Comparison of ENCODE assay signal across 12 cellular contexts in the genomic region with DNA sequence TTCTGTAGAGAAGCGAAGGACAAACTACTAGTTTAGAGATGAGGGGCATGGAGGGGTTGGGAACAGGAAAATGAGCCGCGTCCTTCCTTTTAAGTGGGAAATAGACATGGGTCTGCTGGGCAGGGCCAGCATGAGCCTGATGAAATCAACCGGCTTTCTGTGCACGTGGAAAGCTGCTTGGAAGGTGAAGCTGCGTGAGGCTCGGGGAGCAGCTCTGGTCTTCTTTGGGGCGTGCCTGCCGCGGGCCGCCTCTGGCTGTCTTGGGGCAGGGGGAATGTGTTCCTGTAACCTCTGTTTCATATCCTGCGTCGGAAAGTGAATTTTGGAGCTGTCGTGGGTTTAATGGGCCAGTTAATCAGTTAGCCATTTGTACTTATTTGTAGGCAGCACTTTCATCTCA.
DNase-seq lines count a peak whose midpoint lies in the region; ATAC-seq and TF ChIP-seq lines count a peak whose summit lies in the region.
"Had no signal": no experiment of that assay in that cellular context is flagged by ENCODE, and none has a peak within 500 bp of the region (broad histone marks: within the 10 kb centered on the region; RNA-seq: fewer than 3 reads in every experiment).

No MANE protein-coding gene starts in this region.

- DNase-seq in H7, result peak; percentile 79
- DNase-seq in brain microvascular endothelial cell, result no peak
- DNase-seq in kidney glomerular epithelial cell (lab: John Stamatoyannopoulos, UW), result peak; percentile 60
- peak; percentile 38 for DNase-seq in sigmoid colon
- DNase-seq in activated CD4-positive, alpha-beta T cell treated with anti-CD3 and anti-CD28 coated beads for 36 hours, result no peak
- no peak for DNase-seq in NCI-H526 (lab: John Stamatoyannopoulos, UW)
- no peak for DNase-seq in aorta
- no peak for DNase-seq in SW480 (ENCODE audit: low spot score)
- DNase-seq: activated CD4-positive, CD25-positive, alpha-beta regulatory T cell; activated T-cell treated with anti-CD3 and anti-CD28 coated beads, Interleukin-2, amount 50 U/mL, for 4 hours; mucosa of descending colon; NCI-H2029 treated with DMSO at 0.1 percent for 48 hours had no signal

- no peak overlapping the region for H3K27ac Mint-ChIP-seq in activated CD4-positive, alpha-beta T cell treated with anti-CD3 and anti-CD28 coated beads for 36 hours

- intact Hi-C loops in sigmoid colon (cut with DNase I), result no loop called here
- intact Hi-C loops in activated CD4-positive, alpha-beta T cell treated with anti-CD3 and anti-CD28 coated beads for 36 hours (cut with DNase I, micrococcal nuclease), result no loop called here
- intact Hi-C loops in aorta (cut with DNase I), result loop anchor here (2.0 to 5.0 kb wide), 2 partner anchors 18 to 36 kb away; no protein-coding TSS in a partner anchor

- CTCF ChIA-PET in activated CD4-positive, alpha-beta T cell treated with anti-CD3 and anti-CD28 coated beads for 36 hours (lab: Charles Lee), result interaction anchor here (0.8 to 2.6 kb wide), 5 partner anchors 16 to 171 kb away, joined by 3 to 11 read pairs (median 4); no protein-coding TSS in a partner anchor

- peaks cover 0 to 34% (median 24%) of the 10 kb centered on the region in 4 donors for H3K4me1 ChIP-seq in sigmoid colon
- H3K4me1 ChIP-seq in aorta (ENCODE audit: control insufficient read depth in 1 of 2, insufficient read depth in 2 of 2, low read length in 2 of 2), result peaks cover 0 to 1% of the 10 kb centered on the region in 2 donors

- in situ Hi-C loops in brain microvascular endothelial cell (cut with HindIII; ENCODE audit: low pct_ligation_motif_present, low sequenced_read_pairs), result no loop called here

- ATAC-seq in activated CD4-positive, alpha-beta T cell treated with anti-CD3 and anti-CD28 coated beads for 36 hours, result no peak
- ATAC-seq in aorta (ENCODE audit: low FRiP score), result no peak
- ATAC-seq: activated T-cell treated with anti-CD3 and anti-CD28 coated beads, Interleukin-2, amount 50 U/mL, for 4 hours; mucosa of descending colon had no signal

- H3K4me3 ChIP-seq in H7 (ENCODE audit: insufficient read depth, low read depth, low read length), result no peak overlapping the region
- no peak overlapping the region for H3K4me3 ChIP-seq in brain microvascular endothelial cell (ENCODE audit: low read depth, low read length)
- H3K4me3 ChIP-seq in sigmoid colon, result no peak overlapping the region
- no peak overlapping the region for H3K4me3 ChIP-seq in aorta (ENCODE audit: low read length in 2 of 2)
- H3K4me3 ChIP-seq: mucosa of descending colon had no signal

- POLR2A ChIA-PET in activated CD4-positive, alpha-beta T cell treated with anti-CD3 and anti-CD28 coated beads for 36 hours (lab: Charles Lee), result interaction anchor here (0.6 kb wide), 1 partner anchor 48 kb away, joined by 3 read pairs; no protein-coding TSS in a partner anchor

- no peaks in the 10 kb centered on the region for H3K36me3 Mint-ChIP-seq in activated CD4-positive, alpha-beta T cell treated with anti-CD3 and anti-CD28 coated beads for 36 hours (ENCODE audit: low read depth)

- H3K4me1 Mint-ChIP-seq in activated CD4-positive, alpha-beta T cell treated with anti-CD3 and anti-CD28 coated beads for 36 hours, result peaks cover 52% of the 10 kb centered on the region

- H3K9me3 Mint-ChIP-seq in activated CD4-positive, alpha-beta T cell treated with anti-CD3 and anti-CD28 coated beads for 36 hours (ENCODE audit: low read depth), result no peaks in the 10 kb centered on the region
- H3K9me3 Mint-ChIP-seq: activated T-cell treated with anti-CD3 and anti-CD28 coated beads, Interleukin-2, amount 50 U/mL, for 4 hours had no signal

- H3K27me3 ChIP-seq in H7 (ENCODE audit: control insufficient read depth, insufficient read depth, low read length) (no peaks in the 10 kb centered on the region; the same call in 1 of the 2 replicates), brain microvascular endothelial cell (replicated peaks) (no peaks in the 10 kb centered on the region), sigmoid colon (no peaks in the 10 kb centered on the region), aorta (ENCODE audit: control insufficient read depth in 1 of 2, insufficient read depth in 2 of 2, low read length in 1 of 2) (no peaks in the 10 kb centered on the region)

- no peaks in the 10 kb centered on the region for H3K9me3 ChIP-seq in sigmoid colon
- H3K9me3 ChIP-seq in aorta (ENCODE audit: control insufficient read depth, low read length), result no peaks in the 10 kb centered on the region
- H3K9me3 ChIP-seq: mucosa of descending colon had no signal

- H3K27ac ChIP-seq in brain microvascular endothelial cell, result peak overlapping the region; percentile 85
- H3K27ac ChIP-seq in sigmoid colon, result no peak overlapping the region
- H3K27ac ChIP-seq in aorta (ENCODE audit: low read depth in 1 of 2, low read length in 2 of 2), result no peak overlapping the region

- H3K4me3 Mint-ChIP-seq in activated CD4-positive, alpha-beta T cell treated with anti-CD3 and anti-CD28 coated beads for 36 hours, result no peak overlapping the region

- TF ChIP-seq POLR2A in sigmoid colon (IDR thresholded peaks at IDR 0.05), result no peak

- TF ChIP-seq EP300 in sigmoid colon (IDR thresholded peaks at IDR 0.05), result no peak

- H3K36me3 ChIP-seq in H7 (replicated peaks; ENCODE audit: control insufficient read depth, insufficient read depth, low read length) (no peaks in the 10 kb centered on the region), brain microvascular endothelial cell (replicated peaks) (no peaks in the 10 kb centered on the region), sigmoid colon (no peaks in the 10 kb centered on the region), aorta (ENCODE audit: control insufficient read depth in 1 of 2, insufficient read depth in 2 of 2, low read length in 1 of 2) (no peaks in the 10 kb centered on the region)

- H3K27me3 Mint-ChIP-seq in activated CD4-positive, alpha-beta T cell treated with anti-CD3 and anti-CD28 coated beads for 36 hours, result peaks cover 22% of the 10 kb centered on the region

- TF ChIP-seq CTCF in brain microvascular endothelial cell (IDR thresholded peaks at IDR 0.05; ENCODE audit: low read depth, low read length, missing control alignments) (no peak), sigmoid colon (IDR thresholded peaks at IDR 0.05) (no peak)

- 74 to 90% methylated on average over 14 of the region's 14 CpGs for WGBS in sigmoid colon, 2 donors
- WGBS in aorta, 2 donors, result 93 to 96% methylated on average over 14 of the region's 14 CpGs

Comparison
In these comparisons a context has a peak if more than half of its experiments do, and no peak if none do; other contexts are left out.
1. DNase-seq: peak in H7 (single experiment), kidney glomerular epithelial cell (single experiment) and sigmoid colon (single experiment); none in brain microvascular endothelial cell (single experiment), activated CD4-positive, alpha-beta T cell treated with anti-CD3 and anti-CD28 coated beads for 36 hours (single experiment), NCI-H526 (0 of 2), aorta (0 of 2) and SW480 (single experiment).
2. intact Hi-C loops: an anchor here in aorta (2.0 to 5.0 kb wide); none called in sigmoid colon and activated CD4-positive, alpha-beta T cell treated with anti-CD3 and anti-CD28 coated beads for 36 hours.